Comparison of ENCODE assay signal across 16 cellular contexts in genomic region chr6:712805-713204, GRCh38. TPM values are rescaled to one million over a fixed set of nuclear protein-coding genes. Genes with fewer than 3 reads are reported as not detected.
DNase-seq lines count a peak whose midpoint lies in the region; ATAC-seq and TF ChIP-seq lines count a peak whose summit lies in the region.
"Had no signal": no experiment of that assay in that cellular context is flagged by ENCODE, and none has a peak within 500 bp of the region (broad histone marks: within the 10 kb centered on the region; RNA-seq: fewer than 3 reads in every experiment).

No MANE protein-coding gene starts in this region.

- POLR2A ChIA-PET in T-cell (lab: Charles Lee): no interaction called here

- H3K4me3 Mint-ChIP-seq in T-helper 1 cell treated with Interleukin-12 subunit alpha and Interleukin-12 subunit beta and Interleukin-4 antibody, amounts not matched to agents 30 μg/mL and 1 μg/mL, for 36 hours: no peak overlapping the region
- peak overlapping the region in 2 of 3 donors; percentile 19 to 22 for H3K4me3 Mint-ChIP-seq in T-cell
- H3K4me3 Mint-ChIP-seq in immature natural killer cell: peak overlapping the region in 3 of 5 donors; percentile 6 to 41 (median 8)
- no peak overlapping the region for H3K4me3 Mint-ChIP-seq in osteocyte (ENCODE audit: unreplicated experiment)
- H3K4me3 Mint-ChIP-seq: B cell; CD8-positive, alpha-beta T cell had no signal

- ATAC-seq in T-cell (replicated peaks in 1 of 4) (no peak), left colon (no peak), HG02759 (IDR thresholded peaks at IDR 0.05; ENCODE audit: unreplicated experiment) (no peak)
- ATAC-seq: CD8-positive, alpha-beta T cell had no signal

- no peaks in the 10 kb centered on the region for H3K27me3 Mint-ChIP-seq in T-helper 1 cell treated with Interleukin-12 subunit alpha and Interleukin-12 subunit beta and Interleukin-4 antibody, amounts not matched to agents 30 μg/mL and 1 μg/mL, for 36 hours (ENCODE audit: low read depth)
- no peaks in the 10 kb centered on the region for H3K27me3 Mint-ChIP-seq in T-cell
- H3K27me3 Mint-ChIP-seq in immature natural killer cell (ENCODE audit: low read depth in 3 of 3): peaks cover 0 to 2% (median 0%) of the 10 kb centered on the region in 3 donors
- no peaks in the 10 kb centered on the region for H3K27me3 Mint-ChIP-seq in osteocyte (ENCODE audit: unreplicated experiment)

- DNase-seq in T-helper 1 cell (no peak), T-cell (no peak), immature natural killer cell (no peak), osteocyte (ENCODE audit: extremely low spot score, unreplicated experiment) (no peak), left colon (no peak), hippocampal formation (lab: John Stamatoyannopoulos, UW) (no peak)
- DNase-seq: CD8-positive, alpha-beta T cell; DND-41; H7; Kasumi-1; NCI-H1105; NCI-H1694; NCI-H510A treated with DMSO at 0.1 percent for 48 hours had no signal

- H3K36me3 Mint-ChIP-seq in T-helper 1 cell treated with Interleukin-12 subunit alpha and Interleukin-12 subunit beta and Interleukin-4 antibody, amounts not matched to agents 30 μg/mL and 1 μg/mL, for 36 hours (ENCODE audit: low read depth): peaks cover 3% of the 10 kb centered on the region
- H3K36me3 Mint-ChIP-seq in T-cell: no peaks in the 10 kb centered on the region
- peaks cover 0 to 5% (median 0%) of the 10 kb centered on the region in 3 donors for H3K36me3 Mint-ChIP-seq in immature natural killer cell
- no peaks in the 10 kb centered on the region for H3K36me3 Mint-ChIP-seq in osteocyte (ENCODE audit: unreplicated experiment)

- H3K9me3 Mint-ChIP-seq in T-helper 1 cell treated with Interleukin-12 subunit alpha and Interleukin-12 subunit beta and Interleukin-4 antibody, amounts not matched to agents 30 μg/mL and 1 μg/mL, for 36 hours: no peaks in the 10 kb centered on the region
- H3K9me3 Mint-ChIP-seq in T-cell (no peaks in the 10 kb centered on the region), immature natural killer cell (no peaks in the 10 kb centered on the region), osteocyte (ENCODE audit: unreplicated experiment) (no peaks in the 10 kb centered on the region)
- H3K9me3 Mint-ChIP-seq: CD8-positive, alpha-beta T cell had no signal

- peaks cover 39% of the 10 kb centered on the region for H3K4me1 Mint-ChIP-seq in T-helper 1 cell treated with Interleukin-12 subunit alpha and Interleukin-12 subunit beta and Interleukin-4 antibody, amounts not matched to agents 30 μg/mL and 1 μg/mL, for 36 hours (ENCODE audit: low read depth)
- H3K4me1 Mint-ChIP-seq in T-cell (peaks cover 18 to 28% (median 23%) of the 10 kb centered on the region in 3 donors), immature natural killer cell (peaks cover 22 to 27% of the 10 kb centered on the region in 2 donors), osteocyte (ENCODE audit: unreplicated experiment) (peaks cover 39% of the 10 kb centered on the region)

- CTCF ChIA-PET in T-cell (lab: Charles Lee): no interaction called here

- H3K27ac Mint-ChIP-seq in T-helper 1 cell treated with Interleukin-12 subunit alpha and Interleukin-12 subunit beta and Interleukin-4 antibody, amounts not matched to agents 30 μg/mL and 1 μg/mL, for 36 hours: peak overlapping the region; percentile 46
- H3K27ac Mint-ChIP-seq in T-cell (peak overlapping the region in 1 of 2 donors; percentile 74), immature natural killer cell (peak overlapping the region in 4 of 6 donors; percentile 35 to 80 (median 50)), osteocyte (ENCODE audit: unreplicated experiment) (peak overlapping the region; percentile 17)
- H3K27ac Mint-ChIP-seq: B cell; CD8-positive, alpha-beta T cell had no signal

- intact Hi-C loops in left colon (cut with DNase I, micrococcal nuclease): no loop called here

- TF ChIP-seq CTCF in osteocyte (IDR thresholded peaks at IDR 0.05): no peak

RNA-seq across cellular contexts. Expression of gene EXOC2, which starts 19.9 kb away (rescaled TPM):
- total RNA-seq in T-cell (10 to 100 TPM; 30.7 to 40.6 (median 39.3) TPM), osteocyte (29.9 and 30.1 TPM in 2 replicates), left colon (10 to 100 TPM; 13.9 to 17.6 TPM)
- polyA plus RNA-seq in immature natural killer cell: 10 to 100 TPM; 23.8 to 33.8 (median 25.6) TPM

RNA-seq across cellular contexts. Expression of gene HUS1B, which starts 55.9 kb away (rescaled TPM):
- 1 to 10 TPM; 1.7 to 3.8 (median 2.5) TPM for total RNA-seq in T-cell
- 1 to 10 TPM in 2 of 3 donors, under 1 TPM in 1; 0.29 to 1.7 (median 1.6) TPM for polyA plus RNA-seq in immature natural killer cell
- 1.3 and 1.8 TPM in 2 replicates for total RNA-seq in osteocyte
- total RNA-seq in left colon: under 1 TPM; 0.34 to 0.95 TPM

Comparison
In these comparisons a context has a peak if more than half of its experiments do, and no peak if none do; other contexts are left out.
1. H3K4me3 Mint-ChIP-seq: peak in T-cell (2 of 3) and immature natural killer cell (3 of 5); none in T-helper 1 cell treated with Interleukin-12 subunit alpha and Interleukin-12 subunit beta and Interleukin-4 antibody, amounts not matched to agents 30 μg/mL and 1 μg/mL, for 36 hours (single experiment) and osteocyte (single experiment).